18 cellular contexts compared by ENCODE assay signal in genomic region chr9:27622688-27623340, GRCh38. TPM values are rescaled to one million over a fixed set of nuclear protein-coding genes. Genes with fewer than 3 reads are reported as not detected.
DNase-seq lines count a peak whose midpoint lies in the region; ATAC-seq, FAIRE-seq and TF ChIP-seq lines count a peak whose summit lies in the region.
"Had no signal": no experiment of that assay in that cellular context is flagged by ENCODE, and none has a peak within 500 bp of the region (broad histone marks: within the 10 kb centered on the region; RNA-seq: fewer than 3 reads in every experiment).

No MANE protein-coding gene starts in this region.

- peak; percentile 19 for ATAC-seq in foreskin keratinocyte
- ATAC-seq in pancreas, result no peak
- ATAC-seq in effector memory CD8-positive, alpha-beta T cell (replicated peaks), result no peak
- ATAC-seq: A549 had no signal

- H3K4me3 ChIP-seq in NB4 (ENCODE audit: low read depth, low read length) (no peak overlapping the region), pancreas (no peak overlapping the region), small intestine (ENCODE audit: low read depth in 1 of 2, low read length in 2 of 2) (no peak overlapping the region)
- H3K4me3 ChIP-seq: A549 had no signal

- H3K27ac ChIP-seq in foreskin keratinocyte (no peak overlapping the region), pancreas (no peak overlapping the region), small intestine (ENCODE audit: low read depth in 1 of 2, low read length in 1 of 2) (no peak overlapping the region)
- H3K27ac ChIP-seq: A549 had no signal

- H3K9me3 ChIP-seq in pancreas, result no peaks in the 10 kb centered on the region
- H3K9me3 ChIP-seq in small intestine (ENCODE audit: control insufficient read depth, low read depth), result no peaks in the 10 kb centered on the region
- H3K9me3 ChIP-seq: A549 had no signal

- H3K4me1 Mint-ChIP-seq in effector memory CD8-positive, alpha-beta T cell (ENCODE audit: low read depth in 2 of 2), result no peaks in the 10 kb centered on the region
- H3K4me1 Mint-ChIP-seq: CD4-positive, alpha-beta memory T cell had no signal

- no peaks in the 10 kb centered on the region for H3K36me3 Mint-ChIP-seq in effector memory CD8-positive, alpha-beta T cell (ENCODE audit: insufficient read depth)
- H3K36me3 Mint-ChIP-seq: CD4-positive, alpha-beta memory T cell had no signal

- TF ChIP-seq CTCF in NB4 (IDR thresholded peaks at IDR 0.05; ENCODE audit: low read depth, low read length) (no peak), foreskin keratinocyte (conservative IDR thresholded peaks at IDR 0.05) (no peak), pancreas (IDR thresholded peaks at IDR 0.05) (no peak)

- H3K4me1 ChIP-seq in foreskin keratinocyte (peaks cover 21% of the 10 kb centered on the region), pancreas (peaks cover 0 to 11% (median 0%) of the 10 kb centered on the region in 3 donors), small intestine (ENCODE audit: control insufficient read depth in 2 of 2, insufficient read depth in 1 of 2, low read depth in 1 of 2, low read length in 1 of 2) (peaks cover 2% of the 10 kb centered on the region in 2 donors)

- WGBS in pancreas, 2 donors, result 70 to 77% methylated on average over 5 of the region's 5 CpGs
- 49 to 66% (median 63%) methylated on average over 5 of the region's 5 CpGs for WGBS in small intestine, 3 donors

- peaks cover 23 to 34% of the 10 kb centered on the region in 2 donors for H3K27me3 Mint-ChIP-seq in effector memory CD8-positive, alpha-beta T cell

- peak; percentile 61 for DNase-seq in CD1c-positive myeloid dendritic cell (ENCODE audit: extremely low spot score)
- peak; percentile 78 for DNase-seq in NB4 (ENCODE audit: low read depth)
- DNase-seq in SKM-1 (lab: John Stamatoyannopoulos, UW; ENCODE audit: unreplicated experiment), result peak; percentile 19
- no peak for DNase-seq in foreskin keratinocyte
- no peak for DNase-seq in pancreas
- no peak for DNase-seq in small intestine
- DNase-seq in NCI-H187 treated with DMSO at 0.1 percent for 48 hours (lab: John Stamatoyannopoulos, UW), result no peak
- DNase-seq in effector memory CD8-positive, alpha-beta T cell, result no peak
- DNase-seq: CD4-positive, alpha-beta memory T cell; DMS79 treated with DMSO at 0.1 percent for 48 hours; GOT3; NCI-H2029; NCI-H2171 treated with DMSO at 0.1 percent for 48 hours; NCI-H510A; NCI-H82 had no signal

- no peak overlapping the region for H3K27ac Mint-ChIP-seq in effector memory CD8-positive, alpha-beta T cell
- H3K27ac Mint-ChIP-seq: CD4-positive, alpha-beta memory T cell had no signal

- intact Hi-C loops in pancreas (cut with DNase I), result no loop called here

- H3K27me3 ChIP-seq in foreskin keratinocyte, result peaks cover 7% of the 10 kb centered on the region
- H3K27me3 ChIP-seq in pancreas, result no peaks in the 10 kb centered on the region
- H3K27me3 ChIP-seq in small intestine (ENCODE audit: control insufficient read depth in 2 of 2, insufficient read depth in 2 of 2, low read length in 2 of 2), result no peaks in the 10 kb centered on the region

- H3K4me3 Mint-ChIP-seq in effector memory CD8-positive, alpha-beta T cell, result no peak overlapping the region
- H3K4me3 Mint-ChIP-seq: CD4-positive, alpha-beta memory T cell had no signal

- no peaks in the 10 kb centered on the region for H3K9me3 Mint-ChIP-seq in effector memory CD8-positive, alpha-beta T cell
- H3K9me3 Mint-ChIP-seq: CD4-positive, alpha-beta memory T cell had no signal

- no peak for FAIRE-seq in pancreas (lab: Jason Lieb, UNC)
- no peak for FAIRE-seq in small intestine (lab: Jason Lieb, UNC)
- FAIRE-seq: A549, D721Med, G401.6 had no signal

- H3K36me3 ChIP-seq in pancreas (no peaks in the 10 kb centered on the region), small intestine (ENCODE audit: control insufficient read depth in 2 of 2, insufficient read depth in 2 of 2, low read length in 2 of 2) (no peaks in the 10 kb centered on the region)

- TF ChIP-seq POLR2A in NB4 (IDR thresholded peaks at IDR 0.05; ENCODE audit: extremely low read depth, insufficient read length), result no peak

RNA-seq across cellular contexts. Expression of gene C9orf72, which starts 49.5 kb away (rescaled TPM):
- total RNA-seq in foreskin keratinocyte (5.7 TPM in 2 replicates), pancreas (1 to 10 TPM; 3.6 to 8.9 (median 7.3) TPM)
- polyA plus RNA-seq in foreskin keratinocyte (1.8 and 2.4 TPM in 2 replicates), pancreas (1 to 10 TPM; 5.3 to 9.5 TPM), small intestine (1 to 10 TPM; 4.2 to 6.0 (median 4.6) TPM)

Comparison
In these comparisons a context has a peak if more than half of its experiments do, and no peak if none do; other contexts are left out.
1. DNase-seq: peak in CD1c-positive myeloid dendritic cell (single experiment), NB4 (single experiment) and SKM-1 (single experiment); none in foreskin keratinocyte (0 of 2), pancreas (0 of 6), small intestine (single experiment), NCI-H187 treated with DMSO at 0.1 percent for 48 hours (single experiment) and effector memory CD8-positive, alpha-beta T cell (0 of 3).